Comparison of ENCODE assay signal across 28 cellular contexts in genomic region chr18:50687491-50687890, GRCh38.
DNase-seq lines count a peak whose midpoint lies in the region; ATAC-seq, FAIRE-seq and TF ChIP-seq lines count a peak whose summit lies in the region.
"Had no signal": no experiment of that assay in that cellular context is flagged by ENCODE, and none has a peak within 500 bp of the region (broad histone marks: within the 10 kb centered on the region; RNA-seq: fewer than 3 reads in every experiment).

No MANE protein-coding gene starts in this region.

- CTCF ChIA-PET in H1 (lab: Charles Lee; ENCODE audit: partially characterized antibody) = interaction anchor here (0.6 to 1.5 kb wide), 5 partner anchors 9 to 25 kb away, joined by 3 to 5 read pairs (median 3); no protein-coding TSS in a partner anchor

- H4K5ac ChIP-seq in H9 (ENCODE audit: insufficient read length, low read depth, low read length) (no peak overlapping the region), H1 (ENCODE audit: insufficient read length, low read depth, low read length) (no peak overlapping the region)

- TF ChIP-seq EP300 in H1 (IDR thresholded peaks at IDR 0.05; ENCODE audit: borderline replicate concordance in 1 of 2, low read depth in 2 of 2, low read length in 2 of 2) (no peak), sigmoid colon (IDR thresholded peaks at IDR 0.05) (no peak)

- H3K36me3 Mint-ChIP-seq in H9 (ENCODE audit: insufficient read depth in 1 of 3, low read depth in 3 of 3) = peaks cover 0 to 3% (median 0%) of the 10 kb centered on the region in 3 experiments; a peak in 1 of 7 replicates
- no peaks in the 10 kb centered on the region for H3K36me3 Mint-ChIP-seq in activated naive CD8-positive, alpha-beta T cell treated with anti-CD3 and anti-CD28 coated beads for 36 hours
- H3K36me3 Mint-ChIP-seq: activated naive CD4-positive, alpha-beta T cell treated with anti-CD3 and anti-CD28 coated beads, Interleukin-2, amount 50 U/mL, for 24 hours; naive thymus-derived CD4-positive, alpha-beta T cell; stimulated activated memory B cell treated with anti-CD40 and anti-IgM and Interleukin-4, amounts not matched to agents 10 μg/mL and 1 μg/mL and 100 μg/mL, for 72 hours; type B pancreatic cell had no signal

- no peak overlapping the region for H3K27ac ChIP-seq in H9 (ENCODE audit: insufficient read length, low read depth, low read length)
- H3K27ac ChIP-seq in H1 (ENCODE audit: low read depth, low read length) = no peak overlapping the region
- no peak overlapping the region for H3K27ac ChIP-seq in sigmoid colon
- H3K27ac ChIP-seq: BLaER1 treated with 17β-estradiol and CSF1 and Interleukin-3, amounts not matched to agents 10 nM and 100 nM; brain microvascular endothelial cell; GM23248; heart right ventricle; psoas muscle; SJSA1; VCaP had no signal

- POLR2A ChIA-PET in H1 (lab: Charles Lee; ENCODE audit: partially characterized antibody) = no interaction called here

- no peak overlapping the region for H3K56ac ChIP-seq in H9 (ENCODE audit: insufficient read length, low read depth, low read length)
- no peak overlapping the region for H3K56ac ChIP-seq in H1 (replicated peaks; ENCODE audit: insufficient read length, low read depth, low read length)

- no peaks in the 10 kb centered on the region for H3K9me3 ChIP-seq in H9 (ENCODE audit: control insufficient read depth, low read depth, low read length)
- H3K9me3 ChIP-seq in H1 (ENCODE audit: insufficient read depth in 2 of 2, low read depth in 1 of 2, low read length in 1 of 2) = no peaks in the 10 kb centered on the region
- H3K9me3 ChIP-seq in sigmoid colon = no peaks in the 10 kb centered on the region
- H3K9me3 ChIP-seq: BLaER1 treated with 17β-estradiol and CSF1 and Interleukin-3, amounts not matched to agents 10 nM and 100 nM; heart right ventricle; psoas muscle; SJSA1 had no signal

- WGBS in H9 (ENCODE audit: extremely low coverage, insufficient read length, low lambda C conversion rate) = no CpG with 5 or more reads among the region's 11 CpGs
- WGBS in H1 (ENCODE audit: extremely low coverage in 1 of 2, insufficient coverage in 1 of 2, insufficient read length in 1 of 2, insufficient replicate concordance in 2 of 2, low coverage in 1 of 2, low lambda C conversion rate in 2 of 2, missing lambda C conversion rate in 1 of 2), 2 experiments = 84% methylated on average over 11 of the region's 11 CpGs; no CpG with 5 or more reads in 1 of the 2 experiments
- WGBS in sigmoid colon, 2 donors = 81 to 82% methylated on average over 11 of the region's 11 CpGs

- H4K20me1 ChIP-seq in H9 (ENCODE audit: control insufficient read depth, insufficient read depth, insufficient read length) = no peaks in the 10 kb centered on the region
- H4K20me1 ChIP-seq in H1 (replicated peaks in 1 of 2; ENCODE audit: control insufficient read depth in 1 of 2, insufficient read depth in 2 of 2, low read length in 2 of 2) = no peaks in the 10 kb centered on the region
- H4K20me1 ChIP-seq: BLaER1 treated with 17β-estradiol and CSF1 and Interleukin-3, amounts not matched to agents 10 nM and 100 nM had no signal

- no peak overlapping the region; a peak in 1 of 7 replicates for H3K27ac Mint-ChIP-seq in H9
- H3K27ac Mint-ChIP-seq in activated naive CD8-positive, alpha-beta T cell treated with anti-CD3 and anti-CD28 coated beads for 36 hours = no peak overlapping the region
- H3K27ac Mint-ChIP-seq: activated CD4-positive, alpha-beta T cell treated with anti-CD3 and anti-CD28 coated beads for 36 hours; activated naive CD4-positive, alpha-beta T cell treated with anti-CD3 and anti-CD28 coated beads, Interleukin-2, amount 50 U/mL, for 24 hours; naive thymus-derived CD4-positive, alpha-beta T cell; stimulated activated memory B cell treated with anti-CD40 and anti-IgM and Interleukin-4, amounts not matched to agents 10 μg/mL and 1 μg/mL and 100 μg/mL, for 72 hours; type B pancreatic cell had no signal

- no peak for FAIRE-seq in H1 (lab: Jason Lieb, UNC)
- FAIRE-seq: kidney had no signal

- H3K79me1 ChIP-seq in H9 (ENCODE audit: insufficient read depth, low read depth, low read length, poor library complexity, severe bottlenecking) = no peaks in the 10 kb centered on the region
- no peaks in the 10 kb centered on the region for H3K79me1 ChIP-seq in H1 (ENCODE audit: low read depth, low read length)

- no peak for TF ChIP-seq RAD21 in H1 (IDR thresholded peaks at IDR 0.05 in 1 of 2, conservative IDR thresholded peaks at IDR 0.05 in 1 of 2; ENCODE audit: low read depth in 2 of 2, low read length in 2 of 2)

- TF ChIP-seq POLR2A in H1 (IDR thresholded peaks at IDR 0.05; ENCODE audit: control extremely low read depth in 1 of 2, low read depth in 2 of 2, low read length in 2 of 2) (no peak), sigmoid colon (IDR thresholded peaks at IDR 0.05) (no peak)

- no peak for ATAC-seq in HG02610 (IDR thresholded peaks at IDR 0.05; ENCODE audit: unreplicated experiment)
- ATAC-seq: activated CD4-positive, alpha-beta T cell treated with anti-CD3 and anti-CD28 coated beads for 36 hours; heart right ventricle; naive thymus-derived CD4-positive, alpha-beta T cell; psoas muscle; stimulated activated memory B cell treated with anti-CD40 and anti-IgM and Interleukin-4, amounts not matched to agents 10 μg/mL and 1 μg/mL and 100 μg/mL, for 72 hours had no signal

- H3K14ac ChIP-seq in H9 (ENCODE audit: insufficient read depth, low read length) = peak overlapping the region; percentile 34; the same call in 1 of the 2 replicates
- no peak overlapping the region for H3K14ac ChIP-seq in H1 (ENCODE audit: insufficient read length)

- H3K18ac ChIP-seq in H9 (ENCODE audit: insufficient read length, low read depth, low read length) (no peak overlapping the region), H1 (ENCODE audit: extremely low read depth, low read length) (no peak overlapping the region)

- H3K27me3 ChIP-seq in H9 (ENCODE audit: insufficient read depth, low read length) = no peaks in the 10 kb centered on the region
- H3K27me3 ChIP-seq in H1 (replicated peaks in 1 of 4; ENCODE audit: control insufficient read depth in 3 of 4, extremely low read depth in 1 of 4, insufficient read depth in 3 of 4, low read length in 3 of 4) = no peaks in the 10 kb centered on the region
- no peaks in the 10 kb centered on the region for H3K27me3 ChIP-seq in sigmoid colon
- H3K27me3 ChIP-seq: BLaER1 treated with 17β-estradiol and CSF1 and Interleukin-3, amounts not matched to agents 10 nM and 100 nM; brain microvascular endothelial cell had no signal

- H3T11ph ChIP-seq in H9 (ENCODE audit: low read length) = no peak overlapping the region

- H2BK5ac ChIP-seq in H9 (ENCODE audit: insufficient read length, low read length) (no peak overlapping the region), H1 (ENCODE audit: low read depth, low read length) (no peak overlapping the region)

- no peaks in the 10 kb centered on the region for H3K79me2 ChIP-seq in H9 (ENCODE audit: insufficient read depth, low read length)
- no peaks in the 10 kb centered on the region for H3K79me2 ChIP-seq in H1 (ENCODE audit: control insufficient read depth in 1 of 2, insufficient read depth in 2 of 2, low read length in 2 of 2)

- H2BK20ac ChIP-seq in H9 (ENCODE audit: low read depth, low read length, poor library complexity, severe bottlenecking) = no peak overlapping the region
- H2BK20ac ChIP-seq in H1 (ENCODE audit: low read length) = no peak overlapping the region

- H4K8ac ChIP-seq in H9 (replicated peaks; ENCODE audit: insufficient read length, low read depth, low read length) = no peak overlapping the region
- H4K8ac ChIP-seq in H1 (ENCODE audit: extremely low read depth, insufficient read depth, low read length) = no peak overlapping the region

- TF ChIP-seq CTCF in H9 (conservative IDR thresholded peaks at IDR 0.05) (no peak), H1 (IDR thresholded peaks at IDR 0.05; ENCODE audit: control extremely low read depth in 1 of 3, insufficient read depth in 1 of 3, low read depth in 1 of 3, low read length in 3 of 3) (no peak), sigmoid colon (IDR thresholded peaks at IDR 0.05) (no peak)

- intact Hi-C loops in sigmoid colon (cut with DNase I) = no loop called here

- H3K4me3 ChIP-seq in H1 (ENCODE audit: extremely low read depth in 1 of 4, insufficient read depth in 2 of 4, low read depth in 3 of 4, low read length in 4 of 4) (no peak overlapping the region), sigmoid colon (no peak overlapping the region)
- H3K4me3 ChIP-seq: BLaER1 treated with 17β-estradiol and CSF1 and Interleukin-3, amounts not matched to agents 10 nM and 100 nM; GM23248; heart right ventricle; psoas muscle; SJSA1 had no signal

- H3K4me2 ChIP-seq in H9 (ENCODE audit: insufficient read depth, insufficient read length, low read length) = no peak overlapping the region
- no peak overlapping the region for H3K4me2 ChIP-seq in H1 (ENCODE audit: insufficient read depth in 1 of 2, low read depth in 2 of 2, low read length in 2 of 2)
- H3K4me2 ChIP-seq: BLaER1 treated with 17β-estradiol and CSF1 and Interleukin-3, amounts not matched to agents 10 nM and 100 nM had no signal

- no peaks in the 10 kb centered on the region for H3K4me1 ChIP-seq in H9 (ENCODE audit: insufficient read depth, low read length)
- no peaks in the 10 kb centered on the region for H3K4me1 ChIP-seq in H1 (replicated peaks in 1 of 4; ENCODE audit: control insufficient read depth in 3 of 4, insufficient read depth in 4 of 4, low read length in 3 of 4)
- no peaks in the 10 kb centered on the region for H3K4me1 ChIP-seq in sigmoid colon
- H3K4me1 ChIP-seq: psoas muscle, SJSA1 had no signal

- H3K9ac ChIP-seq in H9 (ENCODE audit: extremely low read depth, insufficient read length, low read length) (no peak overlapping the region), H1 (replicated peaks in 1 of 4; ENCODE audit: extremely low read depth in 1 of 4, low read depth in 3 of 4, low read length in 3 of 4) (no peak overlapping the region)
- H3K9ac ChIP-seq: BLaER1 treated with 17β-estradiol and CSF1 and Interleukin-3, amounts not matched to agents 10 nM and 100 nM; GM23248 had no signal

- no peak overlapping the region for H2AFZ ChIP-seq in H9 (ENCODE audit: low read length)
- H2AFZ ChIP-seq in H1 (ENCODE audit: low read length) = no peak overlapping the region
- H2AFZ ChIP-seq: GM23248 had no signal

- H2AK5ac ChIP-seq in H9 (ENCODE audit: insufficient read length, low read length) (no peak overlapping the region), H1 (ENCODE audit: low read depth, low read length) (no peak overlapping the region)

- no peaks in the 10 kb centered on the region for H3K9me3 Mint-ChIP-seq in H9
- H3K9me3 Mint-ChIP-seq in activated naive CD8-positive, alpha-beta T cell treated with anti-CD3 and anti-CD28 coated beads for 36 hours = no peaks in the 10 kb centered on the region
- H3K9me3 Mint-ChIP-seq: activated naive CD4-positive, alpha-beta T cell treated with anti-CD3 and anti-CD28 coated beads, Interleukin-2, amount 50 U/mL, for 24 hours; stimulated activated memory B cell treated with anti-CD40 and anti-IgM and Interleukin-4, amounts not matched to agents 10 μg/mL and 1 μg/mL and 100 μg/mL, for 72 hours; type B pancreatic cell had no signal

- H3K4ac ChIP-seq in H9 (ENCODE audit: low read depth, low read length) (no peak overlapping the region), H1 (replicated peaks; ENCODE audit: insufficient read length, low read depth, low read length) (no peak overlapping the region)

- H3K4me3 Mint-ChIP-seq in H9 = no peak overlapping the region
- H3K4me3 Mint-ChIP-seq in activated naive CD8-positive, alpha-beta T cell treated with anti-CD3 and anti-CD28 coated beads for 36 hours = no peak overlapping the region
- H3K4me3 Mint-ChIP-seq: activated CD4-positive, alpha-beta T cell treated with anti-CD3 and anti-CD28 coated beads for 36 hours; activated naive CD4-positive, alpha-beta T cell treated with anti-CD3 and anti-CD28 coated beads, Interleukin-2, amount 50 U/mL, for 24 hours; naive thymus-derived CD4-positive, alpha-beta T cell; stimulated activated memory B cell treated with anti-CD40 and anti-IgM and Interleukin-4, amounts not matched to agents 10 μg/mL and 1 μg/mL and 100 μg/mL, for 72 hours; type B pancreatic cell had no signal

- H4K91ac ChIP-seq in H9 (ENCODE audit: insufficient read length, low read depth, low read length) = no peak overlapping the region
- no peak overlapping the region for H4K91ac ChIP-seq in H1 (replicated peaks; ENCODE audit: insufficient read length, low read length)

- H3K23me2 ChIP-seq in H9 (ENCODE audit: insufficient read length, low read depth, low read length, poor library complexity, severe bottlenecking) (no peaks in the 10 kb centered on the region), H1 (ENCODE audit: low read depth, low read length) (no peaks in the 10 kb centered on the region)

- H3K27me3 Mint-ChIP-seq in H9 (ENCODE audit: low read depth) = peaks cover 2% of the 10 kb centered on the region; the same call in 1 of the 2 replicates
- H3K27me3 Mint-ChIP-seq in activated naive CD8-positive, alpha-beta T cell treated with anti-CD3 and anti-CD28 coated beads for 36 hours = peaks cover 5% of the 10 kb centered on the region
- H3K27me3 Mint-ChIP-seq: type B pancreatic cell had no signal

- peaks cover 4 to 15% of the 10 kb centered on the region in 2 experiments; a peak in 3 of 4 replicates for H3K4me1 Mint-ChIP-seq in H9
- H3K4me1 Mint-ChIP-seq in activated naive CD8-positive, alpha-beta T cell treated with anti-CD3 and anti-CD28 coated beads for 36 hours = no peaks in the 10 kb centered on the region
- H3K4me1 Mint-ChIP-seq: activated CD4-positive, alpha-beta T cell treated with anti-CD3 and anti-CD28 coated beads for 36 hours; activated naive CD4-positive, alpha-beta T cell treated with anti-CD3 and anti-CD28 coated beads, Interleukin-2, amount 50 U/mL, for 24 hours; naive thymus-derived CD4-positive, alpha-beta T cell; stimulated activated memory B cell treated with anti-CD40 and anti-IgM and Interleukin-4, amounts not matched to agents 10 μg/mL and 1 μg/mL and 100 μg/mL, for 72 hours had no signal

- H2BK15ac ChIP-seq in H9 (ENCODE audit: low read depth, low read length) = no peak overlapping the region
- no peak overlapping the region for H2BK15ac ChIP-seq in H1 (ENCODE audit: low read length)

- H2BK12ac ChIP-seq in H9 (ENCODE audit: insufficient read length, low read depth, low read length) (no peak overlapping the region), H1 (ENCODE audit: low read depth, low read length) (no peak overlapping the region)

- H3K23ac ChIP-seq in H9 (ENCODE audit: insufficient read length, low read depth, low read length) = no peak overlapping the region
- no peak overlapping the region for H3K23ac ChIP-seq in H1 (ENCODE audit: insufficient read length)

- H2BK120ac ChIP-seq in H9 (ENCODE audit: low read depth, low read length, poor library complexity, severe bottlenecking) (no peak overlapping the region), H1 (replicated peaks; ENCODE audit: low read depth, low read length) (no peak overlapping the region)

- H3K36me3 ChIP-seq in H1 (ENCODE audit: control insufficient read depth in 2 of 4, insufficient read depth in 4 of 4, low read length in 3 of 4) = no peaks in the 10 kb centered on the region
- H3K36me3 ChIP-seq in sigmoid colon = no peaks in the 10 kb centered on the region
- H3K36me3 ChIP-seq: BLaER1 treated with 17β-estradiol and CSF1 and Interleukin-3, amounts not matched to agents 10 nM and 100 nM; brain microvascular endothelial cell; heart right ventricle; SJSA1 had no signal

- DNase-seq in H9 = no peak
- DNase-seq in NCI-H187 (lab: John Stamatoyannopoulos, UW) = peak; percentile 69 to 86
- DNase-seq in H1 (ENCODE audit: low read depth in 1 of 2, low spot score in 2 of 2) = no peak
- DNase-seq in sigmoid colon = peak; percentile 24
- DNase-seq in activated naive CD8-positive, alpha-beta T cell treated with anti-CD3 and anti-CD28 coated beads for 36 hours = no peak
- no peak for DNase-seq in SHP77 (lab: John Stamatoyannopoulos, UW)
- DNase-seq: activated CD4-positive, alpha-beta T cell treated with anti-CD3 and anti-CD28 coated beads for 36 hours; activated T-cell treated with anti-CD3 and anti-CD28 coated beads for 4 hours; amygdala; brain microvascular endothelial cell; COR-L47; foreskin melanocyte; GM23248; heart right ventricle; kidney; naive thymus-derived CD4-positive, alpha-beta T cell; NCI-H1105 treated with DMSO at 0.1 percent for 48 hours; NCI-H526 treated with DMSO at 0.1 percent for 48 hours; nucleus accumbens; psoas muscle; T1000 had no signal

Comparison
In these comparisons a context has a peak if more than half of its experiments do, and no peak if none do; other contexts are left out.
1. DNase-seq: peak in NCI-H187 (2 of 2) and sigmoid colon (single experiment); none in H9 (single experiment), H1 (0 of 2), activated naive CD8-positive, alpha-beta T cell treated with anti-CD3 and anti-CD28 coated beads for 36 hours (single experiment) and SHP77 (0 of 2).